ENCODE assay signal across 1 cellular context in the genomic region with DNA sequence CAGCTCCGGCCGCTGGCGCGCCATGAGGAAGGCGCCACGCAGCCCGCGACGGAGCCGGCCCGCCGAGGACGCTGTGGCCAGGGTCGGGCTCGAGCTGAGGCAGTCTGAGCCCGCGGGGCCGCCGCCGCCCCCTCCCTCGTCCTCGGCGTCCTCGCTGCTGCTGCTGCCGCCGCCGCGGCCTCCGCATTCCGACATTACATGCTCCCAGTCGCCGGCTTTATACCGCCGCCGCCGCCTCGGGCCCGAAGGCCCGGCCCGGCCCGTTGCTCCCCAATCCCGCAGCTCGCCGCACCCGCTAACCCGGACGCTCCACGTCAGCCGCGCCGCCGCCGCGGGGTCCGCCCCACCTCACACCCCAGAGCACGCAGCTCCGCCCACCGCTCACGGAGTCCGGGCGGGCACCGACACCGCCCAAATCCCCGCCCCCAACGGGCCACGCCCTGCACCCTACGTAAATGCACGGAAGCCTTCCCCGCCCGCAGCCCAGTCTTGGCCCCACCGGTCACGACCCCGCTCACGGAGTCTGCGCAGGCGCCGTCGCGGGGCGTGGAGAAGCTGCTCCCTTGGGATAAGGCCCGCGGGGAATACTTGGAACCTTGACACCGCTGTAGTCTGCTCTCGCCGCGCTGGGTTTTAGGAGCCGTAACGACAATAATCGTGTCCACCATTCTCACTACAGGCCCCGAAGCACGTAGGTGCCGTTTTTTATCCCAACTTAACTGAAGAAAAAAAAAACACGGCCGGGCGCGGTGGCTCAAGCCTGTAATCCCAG.
TF ChIP-seq lines count a peak whose summit lies in the region.

A gene with protein sequence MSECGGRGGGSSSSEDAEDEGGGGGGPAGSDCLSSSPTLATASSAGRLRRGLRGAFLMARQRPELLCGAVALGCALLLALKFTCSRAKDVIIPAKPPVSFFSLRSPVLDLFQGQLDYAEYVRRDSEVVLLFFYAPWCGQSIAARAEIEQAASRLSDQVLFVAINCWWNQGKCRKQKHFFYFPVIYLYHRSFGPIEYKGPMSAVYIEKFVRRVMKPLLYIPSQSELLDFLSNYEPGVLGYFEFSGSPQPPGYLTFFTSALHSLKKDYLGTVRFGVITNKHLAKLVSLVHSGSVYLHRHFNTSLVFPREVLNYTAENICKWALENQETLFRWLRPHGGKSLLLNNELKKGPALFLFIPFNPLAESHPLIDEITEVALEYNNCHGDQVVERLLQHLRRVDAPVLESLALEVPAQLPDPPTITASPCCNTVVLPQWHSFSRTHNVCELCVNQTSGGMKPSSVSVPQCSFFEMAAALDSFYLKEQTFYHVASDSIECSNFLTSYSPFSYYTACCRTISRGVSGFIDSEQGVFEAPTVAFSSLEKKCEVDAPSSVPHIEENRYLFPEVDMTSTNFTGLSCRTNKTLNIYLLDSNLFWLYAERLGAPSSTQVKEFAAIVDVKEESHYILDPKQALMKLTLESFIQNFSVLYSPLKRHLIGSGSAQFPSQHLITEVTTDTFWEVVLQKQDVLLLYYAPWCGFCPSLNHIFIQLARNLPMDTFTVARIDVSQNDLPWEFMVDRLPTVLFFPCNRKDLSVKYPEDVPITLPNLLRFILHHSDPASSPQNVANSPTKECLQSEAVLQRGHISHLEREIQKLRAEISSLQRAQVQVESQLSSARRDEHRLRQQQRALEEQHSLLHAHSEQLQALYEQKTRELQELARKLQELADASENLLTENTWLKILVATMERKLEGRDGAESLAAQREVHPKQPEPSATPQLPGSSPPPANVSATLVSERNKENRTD (minus strand): TSS at position 322 of the 772 bp plus-strand sequence. CDS start 127 bp downstream, at position 195.

TF ChIP-seq in A549, 52 proteins besides CTCF, POLR2A, EP300 and RAD21 (continued from another document):
- TF ChIP-seq MYC (IDR thresholded peaks at IDR 0.05; ENCODE audit: borderline replicate concordance, low read length) (peak; percentile 67), NPAS2 (CRISPR knock-in tag; IDR thresholded peaks at IDR 0.05; ENCODE audit: borderline replicate concordance) (no peak), RFX5 (IDR thresholded peaks at IDR 0.05) (no peak), ATOH8 (CRISPR knock-in tag; IDR thresholded peaks at IDR 0.05; ENCODE audit: low read depth) (peak; percentile 62; the same call in 1 of the 2 replicates), EHF (CRISPR knock-in tag; IDR thresholded peaks at IDR 0.05) (0 out of 2 replicates have a peak, but pooled peaks have one; percentile 16), HEYL (CRISPR knock-in tag; IDR thresholded peaks at IDR 0.05) (no peak), NFE2L2 (conservative IDR thresholded peaks at IDR 0.05; ENCODE audit: low read length) (no peak), HOXB13 (CRISPR knock-in tag; IDR thresholded peaks at IDR 0.05; ENCODE audit: low read depth) (0 out of 2 replicates have a peak, but pooled peaks have one; percentile 26), NR3C1 (IDR thresholded peaks at IDR 0.05) (no peak), REST (IDR thresholded peaks at IDR 0.05) (no peak), RARB (CRISPR knock-in tag; IDR thresholded peaks at IDR 0.05) (no peak)
- TF ChIP-seq, protein P1, sequence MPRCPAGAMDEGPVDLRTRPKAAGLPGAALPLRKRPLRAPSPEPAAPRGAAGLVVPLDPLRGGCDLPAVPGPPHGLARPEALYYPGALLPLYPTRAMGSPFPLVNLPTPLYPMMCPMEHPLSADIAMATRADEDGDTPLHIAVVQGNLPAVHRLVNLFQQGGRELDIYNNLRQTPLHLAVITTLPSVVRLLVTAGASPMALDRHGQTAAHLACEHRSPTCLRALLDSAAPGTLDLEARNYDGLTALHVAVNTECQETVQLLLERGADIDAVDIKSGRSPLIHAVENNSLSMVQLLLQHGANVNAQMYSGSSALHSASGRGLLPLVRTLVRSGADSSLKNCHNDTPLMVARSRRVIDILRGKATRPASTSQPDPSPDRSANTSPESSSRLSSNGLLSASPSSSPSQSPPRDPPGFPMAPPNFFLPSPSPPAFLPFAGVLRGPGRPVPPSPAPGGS (IDR thresholded peaks at IDR 0.05), result peak; percentile 55
